In the genomic region with DNA sequence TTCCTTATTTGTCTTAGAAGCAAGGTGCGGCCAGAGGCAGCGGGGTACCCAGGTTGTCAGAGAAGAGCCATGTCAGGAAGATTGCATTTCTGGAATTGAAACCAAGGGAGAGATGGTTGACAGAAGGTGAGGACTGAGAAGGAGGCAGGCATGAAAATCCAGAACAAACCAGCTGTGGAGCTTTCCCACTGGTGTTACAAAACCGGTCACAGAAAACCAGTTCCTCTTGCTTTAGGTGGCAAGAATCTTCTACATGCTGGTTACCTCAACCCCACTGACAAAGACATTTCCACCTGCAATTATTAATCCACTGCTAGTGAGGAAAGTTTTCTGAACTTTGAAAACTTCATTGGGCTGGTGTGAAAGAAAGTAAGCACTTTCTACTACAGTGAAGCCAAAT, we compare ENCODE assay signal across 12 cellular contexts.
DNase-seq lines count a peak whose midpoint lies in the region; ATAC-seq and TF ChIP-seq lines count a peak whose summit lies in the region.
"Had no signal": no experiment of that assay in that cellular context is flagged by ENCODE, and none has a peak within 500 bp of the region (broad histone marks: within the 10 kb centered on the region; RNA-seq: fewer than 3 reads in every experiment).

No MANE protein-coding gene starts in this region.

- no peaks in the 10 kb centered on the region for H3K9me3 ChIP-seq in CD4-positive, alpha-beta T cell (ENCODE audit: control insufficient read depth, low read length)
- H3K9me3 ChIP-seq in HUES6 (ENCODE audit: control insufficient read depth, insufficient read depth, low read depth, low read length): no peaks in the 10 kb centered on the region

- no peaks in the 10 kb centered on the region for H3K36me3 ChIP-seq in HUES6 (ENCODE audit: control insufficient read depth, insufficient read depth, low read length)

- H3K27me3 ChIP-seq in CD4-positive, alpha-beta T cell (ENCODE audit: control insufficient read depth, insufficient read depth, low read length): no peaks in the 10 kb centered on the region
- H3K27me3 ChIP-seq in HUES6 (ENCODE audit: control insufficient read depth, insufficient read depth, low read length): no peaks in the 10 kb centered on the region

- POLR2A ChIA-PET in CD4-positive, alpha-beta T cell (lab: Charles Lee): interaction anchor here (7.1 kb wide), 1 partner anchor 25 kb away, joined by 92 read pairs; no protein-coding TSS in a partner anchor
- POLR2A ChIA-PET in activated naive CD8-positive, alpha-beta T cell treated with anti-CD3 and anti-CD28 coated beads, Interleukin-2, amount 10 ng/mL, durations not matched to agents 7 days and 5 days (lab: Charles Lee): interaction anchor here (1.5 kb wide), 1 partner anchor 74 kb away, joined by 5 read pairs; a partner anchor contains a TSS

- no peak for ATAC-seq in CD4-positive, alpha-beta T cell (ENCODE audit: poor library complexity)
- ATAC-seq in activated naive CD8-positive, alpha-beta T cell treated with anti-CD3 and anti-CD28 coated beads, Interleukin-2, amount 10 ng/mL, durations not matched to agents 7 days and 5 days (ENCODE audit: low read depth): no peak
- no peak for ATAC-seq in activated T-cell treated with anti-CD3 and anti-CD28 coated beads, Interleukin-2, amount 50 U/mL, for 4 hours

- H3K4me3 Mint-ChIP-seq in CD4-positive, alpha-beta T cell: no peak overlapping the region
- H3K4me3 Mint-ChIP-seq in activated naive CD8-positive, alpha-beta T cell treated with anti-CD3 and anti-CD28 coated beads, Interleukin-2, amount 10 ng/mL, durations not matched to agents 7 days and 5 days: no peak overlapping the region
- H3K4me3 Mint-ChIP-seq in activated T-helper 2 cell treated with anti-CD3 and anti-CD28 coated beads, Interferon-gamma antibody, Interleukin-2, Interleukin-4, amounts not matched to agents 10 μg/mL and 5 μg/mL and 100 μg/mL, durations not matched to agents 14 hours and 24 hours and 36 hours (ENCODE audit: low read depth): no peak overlapping the region
- H3K4me3 Mint-ChIP-seq in activated T-cell treated with anti-CD3 and anti-CD28 coated beads, Interleukin-2, amount 50 U/mL, for 4 hours: no peak overlapping the region
- H3K4me3 Mint-ChIP-seq: B cell, neural crest cell, WTC11 had no signal

- H3K27ac ChIP-seq in CD4-positive, alpha-beta T cell (ENCODE audit: low read depth, low read length): no peak overlapping the region
- peak overlapping the region; percentile 74 for H3K27ac ChIP-seq in HUES6 (ENCODE audit: low read depth, low read length)

- peaks cover 45% of the 10 kb centered on the region for H3K4me1 ChIP-seq in HUES6 (ENCODE audit: control insufficient read depth, insufficient read depth, low read length)

- TF ChIP-seq CTCF in CD4-positive, alpha-beta T cell (IDR thresholded peaks at IDR 0.05): no peak

- H3K9me3 Mint-ChIP-seq in CD4-positive, alpha-beta T cell: no peaks in the 10 kb centered on the region
- H3K9me3 Mint-ChIP-seq in activated naive CD8-positive, alpha-beta T cell treated with anti-CD3 and anti-CD28 coated beads, Interleukin-2, amount 10 ng/mL, durations not matched to agents 7 days and 5 days: no peaks in the 10 kb centered on the region
- no peaks in the 10 kb centered on the region for H3K9me3 Mint-ChIP-seq in activated T-helper 2 cell treated with anti-CD3 and anti-CD28 coated beads, Interferon-gamma antibody, Interleukin-2, Interleukin-4, amounts not matched to agents 10 μg/mL and 5 μg/mL and 100 μg/mL, durations not matched to agents 14 hours and 24 hours and 36 hours
- no peaks in the 10 kb centered on the region for H3K9me3 Mint-ChIP-seq in activated T-cell treated with anti-CD3 and anti-CD28 coated beads, Interleukin-2, amount 50 U/mL, for 4 hours
- H3K9me3 Mint-ChIP-seq: neural crest cell had no signal

- CTCF ChIA-PET in CD4-positive, alpha-beta T cell (lab: Charles Lee): no interaction called here

- no peaks in the 10 kb centered on the region for H3K27me3 Mint-ChIP-seq in CD4-positive, alpha-beta T cell
- H3K27me3 Mint-ChIP-seq in activated naive CD8-positive, alpha-beta T cell treated with anti-CD3 and anti-CD28 coated beads, Interleukin-2, amount 10 ng/mL, durations not matched to agents 7 days and 5 days: no peaks in the 10 kb centered on the region
- peaks cover 7% of the 10 kb centered on the region for H3K27me3 Mint-ChIP-seq in activated T-helper 2 cell treated with anti-CD3 and anti-CD28 coated beads, Interferon-gamma antibody, Interleukin-2, Interleukin-4, amounts not matched to agents 10 μg/mL and 5 μg/mL and 100 μg/mL, durations not matched to agents 14 hours and 24 hours and 36 hours (ENCODE audit: low read depth)
- H3K27me3 Mint-ChIP-seq in activated T-cell treated with anti-CD3 and anti-CD28 coated beads, Interleukin-2, amount 50 U/mL, for 4 hours (ENCODE audit: low read depth): no peaks in the 10 kb centered on the region

- no peaks in the 10 kb centered on the region for H3K36me3 Mint-ChIP-seq in CD4-positive, alpha-beta T cell (ENCODE audit: low read depth)
- H3K36me3 Mint-ChIP-seq in activated naive CD8-positive, alpha-beta T cell treated with anti-CD3 and anti-CD28 coated beads, Interleukin-2, amount 10 ng/mL, durations not matched to agents 7 days and 5 days: no peaks in the 10 kb centered on the region
- no peaks in the 10 kb centered on the region for H3K36me3 Mint-ChIP-seq in activated T-helper 2 cell treated with anti-CD3 and anti-CD28 coated beads, Interferon-gamma antibody, Interleukin-2, Interleukin-4, amounts not matched to agents 10 μg/mL and 5 μg/mL and 100 μg/mL, durations not matched to agents 14 hours and 24 hours and 36 hours (ENCODE audit: low read depth)
- no peaks in the 10 kb centered on the region for H3K36me3 Mint-ChIP-seq in activated T-cell treated with anti-CD3 and anti-CD28 coated beads, Interleukin-2, amount 50 U/mL, for 4 hours (ENCODE audit: insufficient read depth)
- H3K36me3 Mint-ChIP-seq: WTC11 had no signal

- no peak for DNase-seq in CD4-positive, alpha-beta T cell
- no peak for DNase-seq in activated naive CD8-positive, alpha-beta T cell treated with anti-CD3 and anti-CD28 coated beads, Interleukin-2, amount 10 ng/mL, durations not matched to agents 7 days and 5 days
- DNase-seq in mucosa of gallbladder (ENCODE audit: low spot score) (peak; percentile 58), NCI-H510A (lab: John Stamatoyannopoulos, UW) (no peak)
- no peak for DNase-seq in activated T-helper 2 cell treated with anti-CD3 and anti-CD28 coated beads, Interferon-gamma antibody, Interleukin-2, Interleukin-4, amounts not matched to agents 10 μg/mL and 5 μg/mL and 100 μg/mL, durations not matched to agents 14 hours and 24 hours and 36 hours (ENCODE audit: low spot score)
- DNase-seq in NK-92 treated with Interleukin-12 subunit alpha and Interleukin-12 subunit beta, amount 100 ng/mL, for 24 hours (lab: John Stamatoyannopoulos, UW): no peak
- no peak for DNase-seq in activated T-cell treated with anti-CD3 and anti-CD28 coated beads, Interleukin-2, amount 50 U/mL, for 4 hours
- DNase-seq: NCI-H2029 treated with DMSO at 0.1 percent for 48 hours had no signal

- intact Hi-C loops in CD4-positive, alpha-beta T cell (cut with DNase I, micrococcal nuclease): no loop called here
- intact Hi-C loops in activated T-helper 2 cell treated with anti-CD3 and anti-CD28 coated beads, Interferon-gamma antibody, Interleukin-2, Interleukin-4, amounts not matched to agents 10 μg/mL and 5 μg/mL and 100 μg/mL, durations not matched to agents 14 hours and 24 hours and 36 hours (cut with micrococcal nuclease): no loop called here

- H3K4me1 Mint-ChIP-seq in CD4-positive, alpha-beta T cell (ENCODE audit: low read depth): peaks cover 66% of the 10 kb centered on the region
- H3K4me1 Mint-ChIP-seq in activated naive CD8-positive, alpha-beta T cell treated with anti-CD3 and anti-CD28 coated beads, Interleukin-2, amount 10 ng/mL, durations not matched to agents 7 days and 5 days: peaks cover 46% of the 10 kb centered on the region
- peaks cover 47% of the 10 kb centered on the region for H3K4me1 Mint-ChIP-seq in activated T-helper 2 cell treated with anti-CD3 and anti-CD28 coated beads, Interferon-gamma antibody, Interleukin-2, Interleukin-4, amounts not matched to agents 10 μg/mL and 5 μg/mL and 100 μg/mL, durations not matched to agents 14 hours and 24 hours and 36 hours (ENCODE audit: low read depth)
- H3K4me1 Mint-ChIP-seq in activated T-cell treated with anti-CD3 and anti-CD28 coated beads, Interleukin-2, amount 50 U/mL, for 4 hours (ENCODE audit: low read depth): peaks cover 70% of the 10 kb centered on the region

- H3K27ac Mint-ChIP-seq in CD4-positive, alpha-beta T cell: peak overlapping the region; percentile 93
- peak overlapping the region; percentile 75 for H3K27ac Mint-ChIP-seq in activated naive CD8-positive, alpha-beta T cell treated with anti-CD3 and anti-CD28 coated beads, Interleukin-2, amount 10 ng/mL, durations not matched to agents 7 days and 5 days
- no peak overlapping the region for H3K27ac Mint-ChIP-seq in activated T-helper 2 cell treated with anti-CD3 and anti-CD28 coated beads, Interferon-gamma antibody, Interleukin-2, Interleukin-4, amounts not matched to agents 10 μg/mL and 5 μg/mL and 100 μg/mL, durations not matched to agents 14 hours and 24 hours and 36 hours
- H3K27ac Mint-ChIP-seq: B cell had no signal

- peak overlapping the region; percentile 15; the same call in 1 of the 2 replicates for H3K4me3 ChIP-seq in HUES6 (ENCODE audit: low read depth, low read length)

- peak overlapping the region; percentile 56 for H3K9ac ChIP-seq in HUES6 (ENCODE audit: low read length)
